In the genomic region with DNA sequence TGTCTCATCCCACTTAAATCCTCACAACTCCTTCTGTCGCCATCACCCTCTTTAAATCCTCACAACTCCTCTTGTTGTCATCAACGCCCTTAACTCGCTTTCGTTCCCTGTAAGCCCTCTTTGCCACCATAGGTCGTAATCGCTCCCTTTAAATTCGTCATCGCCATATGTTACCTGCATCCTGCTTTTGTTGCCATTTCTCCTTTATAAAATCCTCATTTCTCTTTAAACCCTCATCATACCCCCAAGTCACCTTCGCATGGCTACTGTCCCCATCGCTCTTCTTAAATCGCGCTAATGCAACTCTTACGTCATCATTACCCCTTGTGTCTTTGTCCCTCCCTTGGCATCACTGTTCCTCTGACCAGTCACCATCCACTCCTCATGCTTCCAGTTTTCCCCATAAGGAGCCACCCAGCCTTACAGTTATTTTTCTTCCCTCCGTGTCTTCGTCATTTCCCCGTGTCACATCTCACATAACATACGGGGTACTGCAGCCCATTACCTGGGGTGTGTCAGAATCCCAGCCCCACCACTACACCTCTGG, we compare ENCODE assay signal across 8 cellular contexts. TPM values are rescaled to one million over a fixed set of nuclear protein-coding genes. Genes with fewer than 3 reads are reported as not detected.
DNase-seq lines count a peak whose midpoint lies in the region; ATAC-seq and TF ChIP-seq lines count a peak whose summit lies in the region.

No MANE protein-coding gene starts in this region.

- no peaks in the 10 kb centered on the region for H3K27me3 Mint-ChIP-seq in CD4-positive, alpha-beta T cell

- CTCF ChIA-PET in CD4-positive, alpha-beta T cell (lab: Charles Lee), result no interaction called here

- peaks cover 8% of the 10 kb centered on the region for H3K36me3 Mint-ChIP-seq in CD4-positive, alpha-beta T cell (ENCODE audit: low read depth)

- peak overlapping the region; percentile 58 to 74 for H3K9ac ChIP-seq in mucosa of rectum (ENCODE audit: low read depth in 1 of 2, low read length in 2 of 2)

- no peaks in the 10 kb centered on the region for H3K9me3 Mint-ChIP-seq in CD4-positive, alpha-beta T cell

- peak overlapping the region; percentile 64 for H3K4me3 ChIP-seq in HFF-Myc (replicated peaks; ENCODE audit: low read depth, low read length)
- peak overlapping the region; percentile 75 to 82 for H3K4me3 ChIP-seq in mucosa of rectum (ENCODE audit: low read length in 2 of 2)
- H3K4me3 ChIP-seq in aorta (ENCODE audit: low read length in 2 of 2), result peak overlapping the region; percentile 46 to 71

- intact Hi-C loops in CD4-positive, alpha-beta T cell (cut with DNase I, micrococcal nuclease), result loop anchor here (1.0 to 10.0 kb wide), 11 partner anchors 53 to 1976 kb away; partner anchors contain the start of genes AKT2 (in 2 of the 2), BLVRB (in 1 of the 2), DMAC2 (in 1 of the 2) and MAP3K10 (in 1 of the 2)
- intact Hi-C loops in aorta (cut with DNase I), result loop anchor here in 1 of 2 donors (1.0 to 5.0 kb wide), 4 partner anchors 53 to 253 kb away; partner anchors contain the start of gene LTBP4

- 14 to 16% methylated on average over 17 of the region's 17 CpGs for WGBS in aorta, 2 donors

- H3K4me1 ChIP-seq in mucosa of rectum (ENCODE audit: control insufficient read depth in 2 of 2, insufficient read depth in 2 of 2, low read length in 2 of 2), result peaks cover 9% of the 10 kb centered on the region in 2 donors
- H3K4me1 ChIP-seq in aorta (ENCODE audit: control insufficient read depth in 1 of 2, insufficient read depth in 2 of 2, low read length in 2 of 2), result peaks cover 0 to 4% of the 10 kb centered on the region in 2 donors

- no peak for TF ChIP-seq CTCF in CD4-positive, alpha-beta T cell (IDR thresholded peaks at IDR 0.05)
- TF ChIP-seq CTCF in HFF-Myc (IDR thresholded peaks at IDR 0.05; ENCODE audit: low read depth, low read length, missing control alignments), result no peak

- ATAC-seq in CD4-positive, alpha-beta T cell (ENCODE audit: poor library complexity), result no peak
- ATAC-seq in aorta (ENCODE audit: low FRiP score), result no peak

- H3K4me1 Mint-ChIP-seq in CD4-positive, alpha-beta T cell (ENCODE audit: low read depth), result peaks cover 46% of the 10 kb centered on the region

- POLR2A ChIA-PET in CD4-positive, alpha-beta T cell (lab: Charles Lee), result interaction anchor here (0.6 to 1.6 kb wide), 13 partner anchors 16 to 1007 kb away, joined by 3 to 17 read pairs (median 4); partner anchors contain the start of genes ACTMAP, AKT2, BLVRB and RPS16

- peak overlapping the region; percentile 96 for H3K4me3 Mint-ChIP-seq in CD4-positive, alpha-beta T cell

- H3K27me3 ChIP-seq in CD4-positive, alpha-beta T cell (ENCODE audit: control insufficient read depth, insufficient read depth, low read length), result no peaks in the 10 kb centered on the region
- H3K27me3 ChIP-seq in mucosa of rectum (ENCODE audit: control insufficient read depth in 2 of 2, insufficient read depth in 2 of 2, low read length in 2 of 2) (no peaks in the 10 kb centered on the region), aorta (ENCODE audit: control insufficient read depth in 1 of 2, insufficient read depth in 2 of 2, low read length in 1 of 2) (no peaks in the 10 kb centered on the region)

- H3K36me3 ChIP-seq in mucosa of rectum (ENCODE audit: control insufficient read depth in 2 of 2, insufficient read depth in 2 of 2, low read length in 2 of 2) (no peaks in the 10 kb centered on the region), aorta (ENCODE audit: control insufficient read depth in 1 of 2, insufficient read depth in 2 of 2, low read length in 1 of 2) (no peaks in the 10 kb centered on the region)

- H3K27ac ChIP-seq in CD4-positive, alpha-beta T cell (ENCODE audit: low read depth, low read length), result no peak overlapping the region
- peak overlapping the region in 1 of 2 donors; percentile 58 for H3K27ac ChIP-seq in mucosa of rectum (ENCODE audit: low read depth in 2 of 2, low read length in 2 of 2)
- H3K27ac ChIP-seq in aorta (ENCODE audit: low read depth in 1 of 2, low read length in 2 of 2), result no peak overlapping the region

- peak overlapping the region; percentile 89 for H3K27ac Mint-ChIP-seq in CD4-positive, alpha-beta T cell

- no peak for DNase-seq in CD4-positive, alpha-beta T cell
- peak; percentile 15 for DNase-seq in HFF-Myc (ENCODE audit: extremely low read depth, low read depth)
- peak; percentile 6 for DNase-seq in RPMI8226
- DNase-seq in dermis blood vessel endothelial cell, result peak; percentile 64
- no peak for DNase-seq in aorta
- DNase-seq in midbrain (lab: John Stamatoyannopoulos, UW), result no peak
- DNase-seq in NCI-H187 (lab: John Stamatoyannopoulos, UW), result no peak

- H3K9me3 ChIP-seq in CD4-positive, alpha-beta T cell (ENCODE audit: control insufficient read depth, low read length), result no peaks in the 10 kb centered on the region
- H3K9me3 ChIP-seq in mucosa of rectum (ENCODE audit: control insufficient read depth in 2 of 2, low read length in 2 of 2), result no peaks in the 10 kb centered on the region
- no peaks in the 10 kb centered on the region for H3K9me3 ChIP-seq in aorta (ENCODE audit: control insufficient read depth, low read length)

RNA-seq across cellular contexts. Expression of gene PLD3, which starts 0.5 kb away (rescaled TPM):
- 10 to 100 TPM; 56.1 to 58.3 TPM for total RNA-seq in CD4-positive, alpha-beta T cell
- total RNA-seq in dermis blood vessel endothelial cell (173 and 228 TPM in 2 replicates), aorta (100 to 1,000 TPM; 184 to 291 TPM)
- 100 to 1,000 TPM; 143 to 234 TPM for polyA plus RNA-seq in aorta

RNA-seq across cellular contexts. Expression of gene C19orf47, which starts 0.8 kb away (rescaled TPM):
- total RNA-seq in CD4-positive, alpha-beta T cell, result 10 to 100 TPM; 10.1 to 11.2 TPM
- 5.3 and 9.2 TPM in 2 replicates for total RNA-seq in dermis blood vessel endothelial cell
- total RNA-seq in aorta, result 10 to 100 TPM; 16.9 to 22.3 TPM
- polyA plus RNA-seq in aorta, result 10 to 100 TPM; 11.3 to 20.5 TPM

RNA-seq across cellular contexts. Expression of gene HIPK4, which starts 40.9 kb away (rescaled TPM):
- total RNA-seq in CD4-positive, alpha-beta T cell, result under 1 TPM; 0.08 to 0.11 TPM
- under 0.01 and 0.05 TPM in 2 replicates for total RNA-seq in dermis blood vessel endothelial cell
- total RNA-seq in aorta, result under 1 TPM; 0.21 to 0.23 TPM
- under 1 TPM in 1 of 2 donors, not detected in 1; 0.51 TPM for polyA plus RNA-seq in aorta

Comparison
In these comparisons a context has a peak if more than half of its experiments do, and no peak if none do; other contexts are left out.
1. DNase-seq: peak in HFF-Myc (single experiment), RPMI8226 (single experiment) and dermis blood vessel endothelial cell (single experiment); none in CD4-positive, alpha-beta T cell (0 of 10), aorta (0 of 2), midbrain (single experiment) and NCI-H187 (0 of 2).
2. Peak in every context shown above with its lines, with median percentiles within 50 percentile points of each other: H3K4me3 ChIP-seq.